Comparison of ENCODE assay signal across 1 cellular context in the genomic region with DNA sequence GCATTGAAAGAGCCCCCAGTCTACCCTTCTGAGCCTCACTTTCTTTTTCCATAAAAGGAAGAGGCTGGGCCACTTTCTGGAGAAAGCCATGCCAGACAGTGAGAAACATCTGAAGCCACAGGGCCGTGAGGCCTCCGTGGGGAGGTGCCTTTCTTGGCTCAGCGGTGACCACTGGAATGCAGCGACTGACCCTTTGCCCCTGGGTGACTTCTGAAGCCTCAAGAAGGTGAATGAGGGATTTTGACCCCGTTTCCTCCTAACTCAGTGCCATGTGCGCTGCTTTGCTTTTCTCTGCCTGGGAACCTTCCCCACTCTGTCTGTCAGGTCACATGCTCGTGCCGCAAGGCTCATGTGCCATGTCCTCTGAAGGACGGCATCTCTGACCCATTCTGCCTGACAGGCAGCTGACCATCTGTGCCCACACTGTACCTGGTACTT.
TF ChIP-seq lines count a peak whose summit lies in the region.

No MANE protein-coding gene starts in this region.

TF ChIP-seq in IMR-90, 13 proteins besides CTCF, POLR2A, EP300 and RAD21 (continued from another document):
- TF ChIP-seq, protein P1, sequence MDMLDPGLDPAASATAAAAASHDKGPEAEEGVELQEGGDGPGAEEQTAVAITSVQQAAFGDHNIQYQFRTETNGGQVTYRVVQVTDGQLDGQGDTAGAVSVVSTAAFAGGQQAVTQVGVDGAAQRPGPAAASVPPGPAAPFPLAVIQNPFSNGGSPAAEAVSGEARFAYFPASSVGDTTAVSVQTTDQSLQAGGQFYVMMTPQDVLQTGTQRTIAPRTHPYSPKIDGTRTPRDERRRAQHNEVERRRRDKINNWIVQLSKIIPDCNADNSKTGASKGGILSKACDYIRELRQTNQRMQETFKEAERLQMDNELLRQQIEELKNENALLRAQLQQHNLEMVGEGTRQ (IDR thresholded peaks at IDR 0.05; ENCODE audit: low read depth, low read length): peak; percentile 58; the same call in 1 of the 2 replicates
- TF ChIP-seq BHLHE40 (IDR thresholded peaks at IDR 0.05; ENCODE audit: low read depth, low read length) (peak; percentile 19; the same call in 1 of the 2 replicates), NFE2L2 (IDR thresholded peaks at IDR 0.05; ENCODE audit: low read depth, low read length) (no peak), MAZ (IDR thresholded peaks at IDR 0.05; ENCODE audit: borderline replicate concordance, low read depth, low read length) (peak; percentile 12; the same call in 1 of the 2 replicates), SMC3 (IDR thresholded peaks at IDR 0.05; ENCODE audit: low read depth, low read length) (no peak), MAFK (IDR thresholded peaks at IDR 0.05; ENCODE audit: low read depth, low read length) (no peak)
